In the genomic region with DNA sequence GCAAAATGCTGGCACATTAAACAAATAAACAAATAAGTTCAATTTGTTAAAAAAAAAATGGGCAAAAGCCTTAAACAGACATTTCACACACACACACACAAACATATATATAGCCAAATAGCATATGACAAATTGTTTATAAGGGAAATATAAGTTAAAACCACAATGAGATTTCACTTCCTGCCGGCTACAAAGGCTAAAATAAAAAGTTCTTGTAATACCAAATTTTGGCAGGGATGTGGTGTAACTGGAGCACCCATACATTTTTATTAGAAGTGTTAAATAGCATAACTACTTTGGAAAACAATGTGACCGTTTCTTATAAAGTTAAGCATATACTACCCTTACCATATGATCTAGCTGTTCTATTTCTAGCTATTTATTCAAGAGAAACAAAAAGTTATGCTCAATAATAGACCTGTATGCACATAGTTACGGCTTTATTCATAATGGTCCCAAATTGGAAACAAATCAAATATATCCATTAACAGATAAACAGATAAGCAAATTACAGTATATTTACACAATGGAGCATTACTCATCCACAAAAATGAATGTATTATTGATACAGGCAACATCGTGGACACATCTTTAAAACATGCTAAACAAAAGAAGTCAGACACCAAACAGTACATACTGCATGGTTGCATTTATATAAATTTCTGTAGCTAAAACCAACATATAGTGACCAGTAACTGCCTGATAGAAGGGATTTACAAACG, we compare ENCODE assay signal across 19 cellular contexts.
A peak's percentile ranks its signal among the peaks of the same experiment; 100 is the strongest.
DNase-seq lines count a peak whose midpoint lies in the region; ATAC-seq and TF ChIP-seq lines count a peak whose summit lies in the region.
"Had no signal": no experiment of that assay in that cellular context is flagged by ENCODE, and none has a peak within 500 bp of the region (broad histone marks: within the 10 kb centered on the region; RNA-seq: fewer than 3 reads in every experiment).

No MANE protein-coding gene starts in this region.

- H3K36me3 Mint-ChIP-seq in CD4-positive, alpha-beta memory T cell, result peaks cover 0 to 8% of the 10 kb centered on the region in 2 donors
- H3K36me3 Mint-ChIP-seq in GM23338 (ENCODE audit: low read depth), result no peaks in the 10 kb centered on the region
- H3K36me3 Mint-ChIP-seq: naive B cell had no signal

- no peaks in the 10 kb centered on the region for H3K27me3 ChIP-seq in CD4-positive, alpha-beta memory T cell (ENCODE audit: insufficient read depth, low read length)
- H3K27me3 ChIP-seq in GM23338 (ENCODE audit: insufficient read depth), result peaks cover 3% of the 10 kb centered on the region
- H3K27me3 ChIP-seq: tibial nerve had no signal

- no peak for ATAC-seq in GM23338

- H3K9ac ChIP-seq in SK-N-MC (ENCODE audit: insufficient read length), result no peak overlapping the region

- no peaks in the 10 kb centered on the region for H3K27me3 Mint-ChIP-seq in CD4-positive, alpha-beta memory T cell
- H3K27me3 Mint-ChIP-seq in GM23338 (ENCODE audit: insufficient read depth, low read depth, poor library complexity), result peaks cover 6% of the 10 kb centered on the region

- no peak overlapping the region for H3K4me2 ChIP-seq in GM23338
- H3K4me2 ChIP-seq: smooth muscle cell had no signal

- H3F3A ChIP-seq in GM23338 (replicated peaks; ENCODE audit: low read depth), result no peaks in the 10 kb centered on the region

- peak overlapping the region in 1 of 8 donors; percentile 67 for H3K4me3 Mint-ChIP-seq in CD4-positive, alpha-beta memory T cell
- no peak overlapping the region for H3K4me3 Mint-ChIP-seq in GM23338
- H3K4me3 Mint-ChIP-seq: dendritic cell treated with granulocyte-macrophage colony-stimulating factor and Interleukin-4, amounts not matched to agents 40 ng/mL and 50 ng/mL, for 4 days; naive B cell had no signal

- H2AFZ ChIP-seq in GM23338, result 0 out of 2 replicates have a peak overlapping the region, but pooled peaks have one; percentile 72

- no peaks in the 10 kb centered on the region; the same call in 1 of the 2 replicates for H3K9me2 ChIP-seq in GM23338 (ENCODE audit: insufficient read depth)

- POLR2A ChIA-PET in CD4-positive, alpha-beta memory T cell (lab: Charles Lee; ENCODE audit: partially characterized antibody), result interaction anchor here (1.0 kb wide), 1 partner anchor 144 kb away, joined by 6 read pairs; the partner anchor contains the start of gene SLC4A7

- H3K4me1 ChIP-seq in CD4-positive, alpha-beta memory T cell (ENCODE audit: insufficient read depth, low read length), result peaks cover 34% of the 10 kb centered on the region
- no peaks in the 10 kb centered on the region for H3K4me1 ChIP-seq in GM23338 (ENCODE audit: insufficient read depth)
- H3K4me1 ChIP-seq: tibial nerve had no signal

- no peaks in the 10 kb centered on the region for H3K9me3 ChIP-seq in CD4-positive, alpha-beta memory T cell (ENCODE audit: control insufficient read depth in 1 of 2, low read length in 2 of 2)
- no peaks in the 10 kb centered on the region for H3K9me3 ChIP-seq in SK-N-MC (ENCODE audit: low read depth, low read length)
- H3K9me3 ChIP-seq: tibial nerve had no signal

- peak in 2 of 5 donors; percentile 9 to 12 for DNase-seq in CD4-positive, alpha-beta memory T cell
- DNase-seq in GM23338 (ENCODE audit: low spot score) (no peak), SK-N-MC (ENCODE audit: low read depth, low spot score) (peak; percentile 3), fibroblast of villous mesenchyme (ENCODE audit: low read depth) (peak; percentile 39), NAMALWA (ENCODE audit: low spot score) (no peak)
- DNase-seq in activated effector memory CD4-positive, alpha-beta T cell treated with Interleukin-2 at 50 U/mL for 16 hours, result no peak
- DNase-seq in activated CD4-positive, alpha-beta T cell treated with anti-CD3 and anti-CD28 coated beads for 1 hour, result no peak
- DNase-seq: activated CD8-positive, alpha-beta memory T cell treated with anti-CD3 and anti-CD28 coated beads for 24 hours; activated naive CD4-positive, alpha-beta T cell; C1 segment of cervical spinal cord; head of caudate nucleus; KG1; naive B cell; NCI-H1694 treated with DMSO at 0.1 percent for 48 hours had no signal

- no peaks in the 10 kb centered on the region for H3K36me3 ChIP-seq in CD4-positive, alpha-beta memory T cell (ENCODE audit: insufficient read depth, low read length)
- H3K36me3 ChIP-seq in GM23338 (ENCODE audit: insufficient read depth), result no peaks in the 10 kb centered on the region
- no peaks in the 10 kb centered on the region for H3K36me3 ChIP-seq in SK-N-MC (ENCODE audit: insufficient read depth, low read length)
- H3K36me3 ChIP-seq: tibial nerve had no signal

- H3K79me2 ChIP-seq in GM23338 (replicated peaks; ENCODE audit: insufficient read depth), result no peaks in the 10 kb centered on the region

- H3K4me3 ChIP-seq in CD4-positive, alpha-beta memory T cell (ENCODE audit: low read length in 2 of 2), result no peak overlapping the region
- H3K4me3 ChIP-seq in GM23338 (no peak overlapping the region), SK-N-MC (no peak overlapping the region), fibroblast of villous mesenchyme (ENCODE audit: low read depth, low read length) (no peak overlapping the region)
- H3K4me3 ChIP-seq: lung, smooth muscle cell, tibial nerve had no signal

- H3K27ac ChIP-seq in CD4-positive, alpha-beta memory T cell (ENCODE audit: low read depth, low read length), result no peak overlapping the region
- no peak overlapping the region for H3K27ac ChIP-seq in GM23338 (ENCODE audit: low read depth)
- no peak overlapping the region for H3K27ac ChIP-seq in SK-N-MC
- H3K27ac ChIP-seq: tibial nerve had no signal

- intact Hi-C loops in CD4-positive, alpha-beta memory T cell (cut with micrococcal nuclease), result no loop called here

- peaks cover 44 to 69% (median 52%) of the 10 kb centered on the region in 4 donors for H3K4me1 Mint-ChIP-seq in CD4-positive, alpha-beta memory T cell
- H3K4me1 Mint-ChIP-seq in GM23338, result peaks cover 8% of the 10 kb centered on the region

- CTCF ChIA-PET in CD4-positive, alpha-beta memory T cell (lab: Charles Lee; ENCODE audit: partially characterized antibody), result no interaction called here

- H3K9me3 Mint-ChIP-seq in CD4-positive, alpha-beta memory T cell, result peaks cover 0 to 2% (median 0%) of the 10 kb centered on the region in 8 donors
- H3K9me3 Mint-ChIP-seq in GM23338, result peaks cover 2% of the 10 kb centered on the region; the same call in 1 of the 3 replicates
- H3K9me3 Mint-ChIP-seq: dendritic cell treated with granulocyte-macrophage colony-stimulating factor and Interleukin-4, amounts not matched to agents 40 ng/mL and 50 ng/mL, for 4 days; naive B cell had no signal

- no peak for TF ChIP-seq CTCF in GM23338 (conservative IDR thresholded peaks at IDR 0.05; ENCODE audit: low read depth in 2 of 2)
- TF ChIP-seq CTCF in fibroblast of villous mesenchyme (IDR thresholded peaks at IDR 0.05; ENCODE audit: insufficient read depth, low read depth, low read length), result no peak

- H3K27ac Mint-ChIP-seq in CD4-positive, alpha-beta memory T cell, result peak overlapping the region in 6 of 7 donors; percentile 36 to 80 (median 55)
- H3K27ac Mint-ChIP-seq in GM23338, result no peak overlapping the region
- H3K27ac Mint-ChIP-seq: dendritic cell treated with granulocyte-macrophage colony-stimulating factor and Interleukin-4, amounts not matched to agents 40 ng/mL and 50 ng/mL, for 4 days; progenitor cell of endocrine pancreas had no signal

- no peaks in the 10 kb centered on the region for H4K20me1 ChIP-seq in GM23338 (replicated peaks; ENCODE audit: insufficient read depth)

TF ChIP-seq in GM23338, 12 proteins besides CTCF, POLR2A, EP300 and RAD21 (continues in another document):
- TF ChIP-seq EZH2phosphoT487 (IDR thresholded peaks at IDR 0.05; ENCODE audit: unreplicated experiment) (no peak), ZNF331 (CRISPR knock-in tag; IDR thresholded peaks at IDR 0.05; ENCODE audit: low read depth) (no peak)

Comparison
In these comparisons a context has a peak if more than half of its experiments do, and no peak if none do; other contexts are left out.
1. DNase-seq: peak in SK-N-MC (single experiment) and fibroblast of villous mesenchyme (single experiment); none in GM23338 (single experiment), NAMALWA (single experiment), activated effector memory CD4-positive, alpha-beta T cell treated with Interleukin-2 at 50 U/mL for 16 hours (single experiment) and activated CD4-positive, alpha-beta T cell treated with anti-CD3 and anti-CD28 coated beads for 1 hour (single experiment).